ENCODE assay signal across 16 cellular contexts in the genomic region with DNA sequence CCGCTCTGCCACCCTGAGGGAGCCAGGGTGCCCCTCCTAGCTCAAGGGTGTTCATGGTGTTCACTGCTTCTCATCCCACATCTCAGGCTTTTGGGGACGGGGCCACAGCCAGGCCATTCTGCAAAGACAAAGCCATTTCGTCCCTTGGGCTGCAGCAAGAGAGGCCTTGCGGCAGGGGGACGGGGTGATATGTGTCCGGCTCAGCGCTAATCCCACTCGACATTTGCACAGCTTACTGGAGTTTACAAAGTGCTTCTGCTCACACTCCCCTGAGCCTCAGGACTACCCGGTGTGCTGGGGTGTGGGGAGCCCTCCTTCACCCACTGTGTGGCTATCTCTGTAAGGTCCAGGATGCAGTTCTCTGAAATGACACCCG.
DNase-seq lines count a peak whose midpoint lies in the region; ATAC-seq, FAIRE-seq and TF ChIP-seq lines count a peak whose summit lies in the region.
"Had no signal": no experiment of that assay in that cellular context is flagged by ENCODE, and none has a peak within 500 bp of the region (broad histone marks: within the 10 kb centered on the region; RNA-seq: fewer than 3 reads in every experiment).

No MANE protein-coding gene starts in this region.

- H3K4me3 ChIP-seq in cardiac muscle cell (no peak overlapping the region), heart left ventricle (no peak overlapping the region), pancreas (no peak overlapping the region)

- no peak for TF ChIP-seq CTCF in cardiac muscle cell (IDR thresholded peaks at IDR 0.05; ENCODE audit: low read depth, low read length)
- TF ChIP-seq CTCF in heart left ventricle (IDR thresholded peaks at IDR 0.05): no peak
- TF ChIP-seq CTCF in brain (conservative IDR thresholded peaks at IDR 0.05): no peak
- TF ChIP-seq CTCF in progenitor cell of endocrine pancreas (IDR thresholded peaks at IDR 0.05; ENCODE audit: unreplicated experiment): no peak
- TF ChIP-seq CTCF in pancreas (IDR thresholded peaks at IDR 0.05): no peak

- DNase-seq in cardiac muscle cell (ENCODE audit: low read depth in 1 of 2, low spot score in 1 of 2): no peak
- no peak for DNase-seq in heart left ventricle
- no peak for DNase-seq in progenitor cell of endocrine pancreas (ENCODE audit: low spot score, unreplicated experiment)
- DNase-seq in immature natural killer cell: no peak
- no peak for DNase-seq in pancreas
- no peak for DNase-seq in Ammon's horn (ENCODE audit: low spot score)
- DNase-seq: DMS79 treated with DMSO at 0.1 percent for 48 hours, MM.1S, NCI-H1092 treated with DMSO at 0.1 percent for 48 hours, NCI-H2081 treated with DMSO at 0.1 percent for 48 hours, NCI-H510A had no signal

- H3K9me3 Mint-ChIP-seq in brain (peaks cover 0 to 3% (median 0%) of the 10 kb centered on the region in 5 experiments), progenitor cell of endocrine pancreas (ENCODE audit: low read depth) (no peaks in the 10 kb centered on the region), immature natural killer cell (no peaks in the 10 kb centered on the region)

- H3K36me3 Mint-ChIP-seq in brain: no peaks in the 10 kb centered on the region
- no peaks in the 10 kb centered on the region for H3K36me3 Mint-ChIP-seq in progenitor cell of endocrine pancreas (ENCODE audit: insufficient read depth)
- no peaks in the 10 kb centered on the region for H3K36me3 Mint-ChIP-seq in immature natural killer cell

- H3K4me1 ChIP-seq in cardiac muscle cell (ENCODE audit: low read depth) (peaks cover 34% of the 10 kb centered on the region), heart left ventricle (peaks cover 0 to 20% (median 0%) of the 10 kb centered on the region in 12 donors), pancreas (no peaks in the 10 kb centered on the region)

- WGBS in heart left ventricle, 4 donors: 78 to 90% (median 81%) methylated on average over 10 of the region's 10 CpGs
- 88 to 92% methylated on average over 10 of the region's 10 CpGs for WGBS in pancreas, 2 donors

- H3K4me1 Mint-ChIP-seq in brain (peaks cover 48% of the 10 kb centered on the region), progenitor cell of endocrine pancreas (ENCODE audit: low read depth) (peaks cover 2% of the 10 kb centered on the region), immature natural killer cell (no peaks in the 10 kb centered on the region)

- H3K27me3 Mint-ChIP-seq in brain: no peaks in the 10 kb centered on the region
- H3K27me3 Mint-ChIP-seq in progenitor cell of endocrine pancreas: no peaks in the 10 kb centered on the region
- H3K27me3 Mint-ChIP-seq in immature natural killer cell (ENCODE audit: low read depth in 3 of 3): peaks cover 1 to 3% (median 2%) of the 10 kb centered on the region in 3 donors

- intact Hi-C loops in heart left ventricle (cut with DNase I): no loop called here
- intact Hi-C loops in pancreas (cut with DNase I): no loop called here

- H3K27ac Mint-ChIP-seq in brain (peak overlapping the region; percentile 27 to 92 (median 87)), progenitor cell of endocrine pancreas (peak overlapping the region; percentile 64), immature natural killer cell (no peak overlapping the region)

- peak overlapping the region in 1 of 5 experiments; percentile 46 for H3K4me3 Mint-ChIP-seq in brain
- no peak overlapping the region for H3K4me3 Mint-ChIP-seq in progenitor cell of endocrine pancreas (ENCODE audit: low read depth)
- H3K4me3 Mint-ChIP-seq in immature natural killer cell: no peak overlapping the region

- no peaks in the 10 kb centered on the region for H3K9me3 ChIP-seq in cardiac muscle cell (ENCODE audit: low read depth)
- H3K9me3 ChIP-seq in heart left ventricle: no peaks in the 10 kb centered on the region
- no peaks in the 10 kb centered on the region for H3K9me3 ChIP-seq in pancreas

- TF ChIP-seq POLR2A in heart left ventricle (IDR thresholded peaks at IDR 0.05): no peak

- H3K27ac ChIP-seq in cardiac muscle cell (peak overlapping the region; percentile 47), heart left ventricle (no peak overlapping the region), pancreas (no peak overlapping the region)
- H3K27ac ChIP-seq: C4-2B had no signal

- ATAC-seq in heart left ventricle (no peak), HG03439 (IDR thresholded peaks at IDR 0.05; ENCODE audit: unreplicated experiment) (no peak), pancreas (no peak)

- H3K27me3 ChIP-seq in cardiac muscle cell: no peaks in the 10 kb centered on the region
- H3K27me3 ChIP-seq in heart left ventricle: no peaks in the 10 kb centered on the region
- no peaks in the 10 kb centered on the region for H3K27me3 ChIP-seq in pancreas

- FAIRE-seq in pancreas (lab: Jason Lieb, UNC): no peak
- FAIRE-seq: A204.1, H1 had no signal

- H3K36me3 ChIP-seq in cardiac muscle cell (no peaks in the 10 kb centered on the region), heart left ventricle (peaks cover 0 to 4% (median 0%) of the 10 kb centered on the region in 9 donors), pancreas (no peaks in the 10 kb centered on the region)

Comparison
In these comparisons a context has a peak if more than half of its experiments do, and no peak if none do; other contexts are left out.
1. H3K27ac Mint-ChIP-seq: peak in brain (5 of 5) and progenitor cell of endocrine pancreas (single experiment); none in immature natural killer cell (0 of 6).